In the genomic region with DNA sequence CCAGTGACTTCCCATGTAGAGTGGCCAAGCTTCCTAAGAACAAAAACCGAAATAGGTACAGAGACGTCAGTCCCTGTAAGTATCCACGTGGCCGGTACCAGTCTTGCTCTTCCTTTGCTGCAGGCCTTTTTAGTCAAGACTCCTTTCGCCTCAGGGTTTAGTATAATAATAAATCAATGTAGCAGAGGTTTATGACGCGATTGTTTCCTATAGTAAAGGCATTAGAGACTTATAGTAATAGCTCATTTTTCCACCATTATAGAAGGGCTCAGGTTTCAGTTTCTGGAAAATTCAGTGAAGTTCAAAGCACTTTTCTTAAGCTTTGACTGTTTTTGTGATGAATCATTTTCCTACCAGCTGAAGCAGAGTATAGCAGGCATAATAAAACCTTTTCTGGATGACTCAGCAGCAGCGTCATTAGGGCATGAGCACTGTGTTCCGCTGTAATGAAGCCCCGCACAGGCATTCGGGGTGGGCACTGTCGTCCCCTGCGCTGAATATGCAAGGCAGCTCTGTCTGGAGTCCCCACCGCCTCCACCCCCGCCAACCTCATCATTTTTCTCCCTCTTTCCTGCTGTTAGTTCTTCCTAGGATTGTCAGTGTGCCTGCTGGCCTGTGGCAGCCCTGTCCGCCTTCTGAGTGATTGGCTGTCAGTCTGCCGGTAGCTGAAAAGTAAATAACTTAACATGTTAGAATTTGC, we compare ENCODE assay signal across 1 cellular context.
TF ChIP-seq lines count a peak whose summit lies in the region.

No MANE protein-coding gene starts in this region.

TF ChIP-seq in HCT116, 20 proteins besides CTCF, POLR2A, EP300 and RAD21 (continued from another document):
- TF ChIP-seq, protein P1, sequence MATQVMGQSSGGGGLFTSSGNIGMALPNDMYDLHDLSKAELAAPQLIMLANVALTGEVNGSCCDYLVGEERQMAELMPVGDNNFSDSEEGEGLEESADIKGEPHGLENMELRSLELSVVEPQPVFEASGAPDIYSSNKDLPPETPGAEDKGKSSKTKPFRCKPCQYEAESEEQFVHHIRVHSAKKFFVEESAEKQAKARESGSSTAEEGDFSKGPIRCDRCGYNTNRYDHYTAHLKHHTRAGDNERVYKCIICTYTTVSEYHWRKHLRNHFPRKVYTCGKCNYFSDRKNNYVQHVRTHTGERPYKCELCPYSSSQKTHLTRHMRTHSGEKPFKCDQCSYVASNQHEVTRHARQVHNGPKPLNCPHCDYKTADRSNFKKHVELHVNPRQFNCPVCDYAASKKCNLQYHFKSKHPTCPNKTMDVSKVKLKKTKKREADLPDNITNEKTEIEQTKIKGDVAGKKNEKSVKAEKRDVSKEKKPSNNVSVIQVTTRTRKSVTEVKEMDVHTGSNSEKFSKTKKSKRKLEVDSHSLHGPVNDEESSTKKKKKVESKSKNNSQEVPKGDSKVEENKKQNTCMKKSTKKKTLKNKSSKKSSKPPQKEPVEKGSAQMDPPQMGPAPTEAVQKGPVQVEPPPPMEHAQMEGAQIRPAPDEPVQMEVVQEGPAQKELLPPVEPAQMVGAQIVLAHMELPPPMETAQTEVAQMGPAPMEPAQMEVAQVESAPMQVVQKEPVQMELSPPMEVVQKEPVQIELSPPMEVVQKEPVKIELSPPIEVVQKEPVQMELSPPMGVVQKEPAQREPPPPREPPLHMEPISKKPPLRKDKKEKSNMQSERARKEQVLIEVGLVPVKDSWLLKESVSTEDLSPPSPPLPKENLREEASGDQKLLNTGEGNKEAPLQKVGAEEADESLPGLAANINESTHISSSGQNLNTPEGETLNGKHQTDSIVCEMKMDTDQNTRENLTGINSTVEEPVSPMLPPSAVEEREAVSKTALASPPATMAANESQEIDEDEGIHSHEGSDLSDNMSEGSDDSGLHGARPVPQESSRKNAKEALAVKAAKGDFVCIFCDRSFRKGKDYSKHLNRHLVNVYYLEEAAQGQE (IDR thresholded peaks at IDR 0.05; ENCODE audit: low read depth): no peak
